Comparison of ENCODE assay signal across 9 cellular contexts in genomic region chr6:149494809-149495208, GRCh38. TPM values are rescaled to one million over a fixed set of nuclear protein-coding genes. Genes with fewer than 3 reads are reported as not detected.
DNase-seq lines count a peak whose midpoint lies in the region; ATAC-seq and TF ChIP-seq lines count a peak whose summit lies in the region.
"Not testable (repeated sequence)": the region's sequence is repeated elsewhere in the genome, so short reads cannot be mapped to it uniquely, and the experiment has no call there.
"Had no signal": no experiment of that assay in that cellular context is flagged by ENCODE, and none has a peak within 500 bp of the region (broad histone marks: within the 10 kb centered on the region; RNA-seq: fewer than 3 reads in every experiment).

No MANE protein-coding gene starts in this region.

- not testable (repeated sequence) for H3K9me3 ChIP-seq in CD4-positive, alpha-beta T cell (ENCODE audit: control insufficient read depth, low read length)

- POLR2A ChIA-PET in CD4-positive, alpha-beta T cell (lab: Charles Lee): interaction anchor here (0.6 to 4.3 kb wide), 14 partner anchors 8 to 429 kb away, joined by 3 to 79 read pairs (median 5); partner anchors contain the start of gene PPIL4
- POLR2A ChIA-PET in naive thymus-derived CD8-positive, alpha-beta T cell (lab: Charles Lee): interaction anchor here (0.7 to 5.5 kb wide), 9 partner anchors 9 to 369 kb away, joined by 3 to 40 read pairs (median 8); partner anchors contain the start of genes LATS1 and PPIL4

- intact Hi-C loops in CD4-positive, alpha-beta T cell (cut with DNase I, micrococcal nuclease): loop anchor here (1.0 kb wide), 2 partner anchors 10 to 13 kb away; partner anchors contain the start of gene ZC3H12D (in 2 of the 2)

- peaks cover 66% of the 10 kb centered on the region for H3K4me1 Mint-ChIP-seq in CD4-positive, alpha-beta T cell (ENCODE audit: low read depth)
- peaks cover 31 to 40% (median 39%) of the 10 kb centered on the region in 3 donors for H3K4me1 Mint-ChIP-seq in IgD-negative memory B cell
- H3K4me1 Mint-ChIP-seq in activated naive CD4-positive, alpha-beta T cell treated with anti-CD3 and anti-CD28 coated beads, Interleukin-2, amount 10 ng/mL, durations not matched to agents 7 days and 5 days: peaks cover 53% of the 10 kb centered on the region
- peaks cover 16 to 77% (median 48%) of the 10 kb centered on the region in 4 donors for H3K4me1 Mint-ChIP-seq in naive thymus-derived CD8-positive, alpha-beta T cell

- H3K27me3 Mint-ChIP-seq in CD4-positive, alpha-beta T cell; IgD-negative memory B cell; activated naive CD4-positive, alpha-beta T cell treated with anti-CD3 and anti-CD28 coated beads, Interleukin-2, amount 10 ng/mL, durations not matched to agents 7 days and 5 days; naive thymus-derived CD8-positive, alpha-beta T cell: not testable (repeated sequence)

- H3K9me3 Mint-ChIP-seq in CD4-positive, alpha-beta T cell; IgD-negative memory B cell; activated naive CD4-positive, alpha-beta T cell treated with anti-CD3 and anti-CD28 coated beads, Interleukin-2, amount 10 ng/mL, durations not matched to agents 7 days and 5 days; naive thymus-derived CD8-positive, alpha-beta T cell: not testable (repeated sequence)

- peak; percentile 88 for ATAC-seq in CD4-positive, alpha-beta T cell (ENCODE audit: poor library complexity)
- ATAC-seq in GM18870 (IDR thresholded peaks at IDR 0.05; ENCODE audit: unreplicated experiment): peak; percentile 85
- ATAC-seq in GM21619 (IDR thresholded peaks at IDR 0.05; ENCODE audit: unreplicated experiment): peak; percentile 77
- peak; percentile 64 for ATAC-seq in HG03045 (IDR thresholded peaks at IDR 0.05; ENCODE audit: unreplicated experiment)
- ATAC-seq in naive thymus-derived CD8-positive, alpha-beta T cell: peak; percentile 89 to 96

- CTCF ChIA-PET in CD4-positive, alpha-beta T cell (lab: Charles Lee): interaction anchor here (0.9 to 2.9 kb wide), 8 partner anchors 9 to 63 kb away, joined by 3 to 22 read pairs (median 4); partner anchors contain the start of gene PPIL4
- CTCF ChIA-PET in activated naive CD4-positive, alpha-beta T cell treated with anti-CD3 and anti-CD28 coated beads, Interleukin-2, amount 10 ng/mL, durations not matched to agents 7 days and 5 days (lab: Charles Lee): interaction anchor here (1.8 to 4.7 kb wide), 5 partner anchors 12 to 63 kb away, joined by 4 to 31 read pairs (median 9); partner anchors contain the start of gene PPIL4

- H3K27me3 ChIP-seq in CD4-positive, alpha-beta T cell (ENCODE audit: control insufficient read depth, insufficient read depth, low read length): not testable (repeated sequence)

- peak overlapping the region; percentile 81 for H3K27ac ChIP-seq in CD4-positive, alpha-beta T cell (ENCODE audit: low read depth, low read length)

- peak overlapping the region; percentile 89 for H3K27ac Mint-ChIP-seq in CD4-positive, alpha-beta T cell
- peak overlapping the region; percentile 78 to 97 (median 90) for H3K27ac Mint-ChIP-seq in IgD-negative memory B cell
- peak overlapping the region; percentile 82 for H3K27ac Mint-ChIP-seq in activated naive CD4-positive, alpha-beta T cell treated with anti-CD3 and anti-CD28 coated beads, Interleukin-2, amount 10 ng/mL, durations not matched to agents 7 days and 5 days
- peak overlapping the region; percentile 83 to 99 (median 94) for H3K27ac Mint-ChIP-seq in naive thymus-derived CD8-positive, alpha-beta T cell

- H3K36me3 Mint-ChIP-seq in CD4-positive, alpha-beta T cell (ENCODE audit: low read depth): peaks cover 18% of the 10 kb centered on the region
- not testable (repeated sequence) for H3K36me3 Mint-ChIP-seq in IgD-negative memory B cell; activated naive CD4-positive, alpha-beta T cell treated with anti-CD3 and anti-CD28 coated beads, Interleukin-2, amount 10 ng/mL, durations not matched to agents 7 days and 5 days; naive thymus-derived CD8-positive, alpha-beta T cell

- peak overlapping the region; percentile 60 for H3K4me3 Mint-ChIP-seq in CD4-positive, alpha-beta T cell
- peak overlapping the region; percentile 45 to 84 (median 65) for H3K4me3 Mint-ChIP-seq in IgD-negative memory B cell
- H3K4me3 Mint-ChIP-seq in activated naive CD4-positive, alpha-beta T cell treated with anti-CD3 and anti-CD28 coated beads, Interleukin-2, amount 10 ng/mL, durations not matched to agents 7 days and 5 days: peak overlapping the region; percentile 8
- H3K4me3 Mint-ChIP-seq in naive thymus-derived CD8-positive, alpha-beta T cell: peak overlapping the region; percentile 25 to 82 (median 68)

- not testable (repeated sequence) for TF ChIP-seq CTCF in CD4-positive, alpha-beta T cell (IDR thresholded peaks at IDR 0.05)

- peak in 8 of 10 experiments; percentile 38 to 69 (median 52) for DNase-seq in CD4-positive, alpha-beta T cell
- DNase-seq in activated CD4-positive, alpha-beta T cell treated with anti-CD3 and anti-CD28 coated beads for 48 hours: peak; percentile 59
- DNase-seq in activated naive CD4-positive, alpha-beta T cell treated with anti-CD3 and anti-CD28 coated beads, Interleukin-2, amount 10 ng/mL, durations not matched to agents 7 days and 5 days: peak; percentile 67
- peak in 9 of 10 donors; percentile 28 to 87 (median 62) for DNase-seq in naive thymus-derived CD8-positive, alpha-beta T cell

RNA-seq across cellular contexts. Expression of gene ZC3H12D, which starts 10.0 kb away (rescaled TPM):
- 10 to 100 TPM; 70.2 to 71.0 TPM for total RNA-seq in CD4-positive, alpha-beta T cell
- 8.2 TPM for polyA plus RNA-seq in IgD-negative memory B cell
- 10 to 100 TPM; 61.9 to 63.5 TPM for total RNA-seq in naive thymus-derived CD8-positive, alpha-beta T cell
- polyA plus RNA-seq in naive thymus-derived CD8-positive, alpha-beta T cell: 1 to 10 TPM; 1.1 to 1.7 (median 1.5) TPM
- total RNA-seq: SK-MEL-5 had no signal

RNA-seq across cellular contexts. Expression of gene PPIL4, which starts 51.0 kb away (rescaled TPM):
- 10 to 100 TPM; 51.8 to 53.5 TPM for total RNA-seq in CD4-positive, alpha-beta T cell
- 11.1 TPM for polyA plus RNA-seq in IgD-negative memory B cell
- total RNA-seq in naive thymus-derived CD8-positive, alpha-beta T cell: 10 to 100 TPM; 35.2 to 39.5 TPM
- polyA plus RNA-seq in naive thymus-derived CD8-positive, alpha-beta T cell: 10 to 100 TPM in 2 of 3 donors, 1 to 10 TPM in 1; 7.1 to 11.8 (median 11.8) TPM

Comparison
In these comparisons a context has a peak if more than half of its experiments do, and no peak if none do; other contexts are left out.
1. Peak in every context shown above with its lines: DNase-seq, ATAC-seq and H3K27ac ChIP-seq.
2. H3K4me3 Mint-ChIP-seq: peak in every context shown above with its lines; median percentile 68 in naive thymus-derived CD8-positive, alpha-beta T cell; 65 in IgD-negative memory B cell; 60 in CD4-positive, alpha-beta T cell; 8 in activated naive CD4-positive, alpha-beta T cell treated with anti-CD3 and anti-CD28 coated beads, Interleukin-2, amount 10 ng/mL, durations not matched to agents 7 days and 5 days.